9 cellular contexts compared by ENCODE assay signal in genomic region chr9:113886471-113886870, GRCh38. TPM values are rescaled to one million over a fixed set of nuclear protein-coding genes. Genes with fewer than 3 reads are reported as not detected.
A peak's percentile ranks its signal among the peaks of the same experiment; 100 is the strongest.
DNase-seq lines count a peak whose midpoint lies in the region; ATAC-seq and TF ChIP-seq lines count a peak whose summit lies in the region.
"Had no signal": no experiment of that assay in that cellular context is flagged by ENCODE, and none has a peak within 500 bp of the region (broad histone marks: within the 10 kb centered on the region; RNA-seq: fewer than 3 reads in every experiment).

No MANE protein-coding gene starts in this region.

- no peaks in the 10 kb centered on the region for H3K36me3 Mint-ChIP-seq in activated CD4-positive, alpha-beta T cell treated with anti-CD3 and anti-CD28 coated beads for 36 hours (ENCODE audit: low read depth)
- H3K36me3 Mint-ChIP-seq in activated CD8-positive, alpha-beta T cell treated with anti-CD3 and anti-CD28 coated beads for 36 hours (ENCODE audit: low read depth), result no peaks in the 10 kb centered on the region

- intact Hi-C loops in activated CD4-positive, alpha-beta T cell treated with anti-CD3 and anti-CD28 coated beads for 36 hours (cut with DNase I, micrococcal nuclease), result loop anchor here in 1 of 2 experiments (10.0 kb wide), 1 partner anchor 472 kb away; the partner anchor contains the start of genes C9orf43 and POLE3
- intact Hi-C loops in activated CD8-positive, alpha-beta T cell treated with anti-CD3 and anti-CD28 coated beads for 36 hours (cut with micrococcal nuclease), result no loop called here

- H3K4me1 ChIP-seq in iPS-20b (ENCODE audit: insufficient read depth, low read length) (peaks cover 22% of the 10 kb centered on the region), subcutaneous abdominal adipose tissue (ENCODE audit: control insufficient read depth in 5 of 5, insufficient read depth in 5 of 5, low read length in 5 of 5) (peaks cover 0 to 33% (median 30%) of the 10 kb centered on the region in 5 donors)

- no peak overlapping the region for H3K4me3 ChIP-seq in iPS-20b (ENCODE audit: low read length)
- peak overlapping the region; percentile 27 to 56 (median 37) for H3K4me3 ChIP-seq in subcutaneous abdominal adipose tissue (ENCODE audit: low read depth in 1 of 5, low read length in 5 of 5)
- H3K4me3 ChIP-seq: PC-9 had no signal

- TF ChIP-seq CTCF in activated CD8-positive, alpha-beta T cell treated with anti-CD3 and anti-CD28 coated beads for 36 hours (IDR thresholded peaks at IDR 0.05), result no peak

- H3K9me3 ChIP-seq in iPS-20b (ENCODE audit: insufficient read depth, low read depth, low read length), result peaks cover 9% of the 10 kb centered on the region; the same call in 1 of the 2 replicates
- H3K9me3 ChIP-seq in subcutaneous abdominal adipose tissue (ENCODE audit: control insufficient read depth in 5 of 5, low read length in 5 of 5), result peaks cover 0 to 6% (median 0%) of the 10 kb centered on the region in 5 donors

- H3K27ac ChIP-seq in iPS-20b (ENCODE audit: low read length) (no peak overlapping the region), subcutaneous abdominal adipose tissue (ENCODE audit: low read depth, low read length) (peak overlapping the region; percentile 42)
- H3K27ac ChIP-seq: PC-9 had no signal

- peak; percentile 51 for ATAC-seq in activated CD4-positive, alpha-beta T cell treated with anti-CD3 and anti-CD28 coated beads for 36 hours
- ATAC-seq in activated CD8-positive, alpha-beta T cell treated with anti-CD3 and anti-CD28 coated beads for 36 hours, result peak; percentile 42

- CTCF ChIA-PET in activated CD4-positive, alpha-beta T cell treated with anti-CD3 and anti-CD28 coated beads for 36 hours (lab: Charles Lee), result interaction anchor here (0.7 kb wide), 1 partner anchor 145 kb away, joined by 4 read pairs; no protein-coding TSS in a partner anchor
- CTCF ChIA-PET in activated CD8-positive, alpha-beta T cell treated with anti-CD3 and anti-CD28 coated beads for 36 hours (lab: Charles Lee), result no interaction called here

- peak overlapping the region; percentile 5 for H3K27ac Mint-ChIP-seq in activated CD4-positive, alpha-beta T cell treated with anti-CD3 and anti-CD28 coated beads for 36 hours
- peak overlapping the region; percentile 26 for H3K27ac Mint-ChIP-seq in activated CD8-positive, alpha-beta T cell treated with anti-CD3 and anti-CD28 coated beads for 36 hours

- H3K36me3 ChIP-seq in iPS-20b (ENCODE audit: insufficient read depth, low read depth, low read length) (peaks cover 14% of the 10 kb centered on the region; the same call in 1 of the 2 replicates), subcutaneous abdominal adipose tissue (ENCODE audit: control insufficient read depth in 5 of 5, insufficient read depth in 5 of 5, low read length in 5 of 5) (peaks cover 0 to 6% (median 0%) of the 10 kb centered on the region in 5 donors)

- H3K4me3 Mint-ChIP-seq in activated CD4-positive, alpha-beta T cell treated with anti-CD3 and anti-CD28 coated beads for 36 hours, result no peak overlapping the region
- H3K4me3 Mint-ChIP-seq in activated CD8-positive, alpha-beta T cell treated with anti-CD3 and anti-CD28 coated beads for 36 hours, result peak overlapping the region; percentile 27

- no peak for DNase-seq in activated CD4-positive, alpha-beta T cell treated with anti-CD3 and anti-CD28 coated beads for 36 hours
- DNase-seq in activated CD4-positive, alpha-beta T cell treated with anti-CD3 and anti-CD28 coated beads for 48 hours, result no peak
- DNase-seq in activated CD8-positive, alpha-beta T cell treated with anti-CD3 and anti-CD28 coated beads for 36 hours, result no peak
- DNase-seq in inferior parietal cortex (ENCODE audit: extremely low spot score) (no peak), NCI-H187 (lab: John Stamatoyannopoulos, UW) (no peak), NCI-H1436 (lab: John Stamatoyannopoulos, UW) (no peak)
- DNase-seq: PC-9 had no signal

- H3K4me1 Mint-ChIP-seq in activated CD4-positive, alpha-beta T cell treated with anti-CD3 and anti-CD28 coated beads for 36 hours, result peaks cover 17% of the 10 kb centered on the region
- peaks cover 10% of the 10 kb centered on the region for H3K4me1 Mint-ChIP-seq in activated CD8-positive, alpha-beta T cell treated with anti-CD3 and anti-CD28 coated beads for 36 hours (ENCODE audit: low read depth)

- POLR2A ChIA-PET in activated CD4-positive, alpha-beta T cell treated with anti-CD3 and anti-CD28 coated beads for 36 hours (lab: Charles Lee), result no interaction called here
- POLR2A ChIA-PET in activated CD8-positive, alpha-beta T cell treated with anti-CD3 and anti-CD28 coated beads for 36 hours (lab: Charles Lee), result interaction anchor here (1.2 kb wide), 1 partner anchor 33 kb away, joined by 6 read pairs; no protein-coding TSS in a partner anchor

- H3K27me3 ChIP-seq in iPS-20b (ENCODE audit: insufficient read depth, low read length) (no peaks in the 10 kb centered on the region), subcutaneous abdominal adipose tissue (ENCODE audit: control insufficient read depth in 5 of 5, insufficient read depth in 4 of 5, low read length in 5 of 5) (no peaks in the 10 kb centered on the region)

- H3K9ac ChIP-seq in iPS-20b (ENCODE audit: low read depth, low read length) (peak overlapping the region; percentile 34; the same call in 1 of the 2 replicates), subcutaneous abdominal adipose tissue (ENCODE audit: low read length in 5 of 5) (peak overlapping the region in 4 of 5 donors; percentile 35 to 44 (median 40))

- peaks cover 2% of the 10 kb centered on the region for H3K9me3 Mint-ChIP-seq in activated CD4-positive, alpha-beta T cell treated with anti-CD3 and anti-CD28 coated beads for 36 hours (ENCODE audit: low read depth)
- H3K9me3 Mint-ChIP-seq in activated CD8-positive, alpha-beta T cell treated with anti-CD3 and anti-CD28 coated beads for 36 hours, result peaks cover 2% of the 10 kb centered on the region

- H3K27me3 Mint-ChIP-seq in activated CD4-positive, alpha-beta T cell treated with anti-CD3 and anti-CD28 coated beads for 36 hours, result peaks cover 2% of the 10 kb centered on the region
- H3K27me3 Mint-ChIP-seq in activated CD8-positive, alpha-beta T cell treated with anti-CD3 and anti-CD28 coated beads for 36 hours, result no peaks in the 10 kb centered on the region

RNA-seq across cellular contexts. Expression of gene ZNF618, which starts 10.4 kb away (rescaled TPM):
- total RNA-seq in activated CD4-positive, alpha-beta T cell treated with anti-CD3 and anti-CD28 coated beads for 36 hours, result under 1 TPM; 0.11 TPM
- total RNA-seq in activated CD8-positive, alpha-beta T cell treated with anti-CD3 and anti-CD28 coated beads for 36 hours, result under 1 TPM; 0.22 to 0.27 TPM
